ENCODE assay signal across 18 cellular contexts in genomic region chr20:22456109-22456508, GRCh38.
"Had no signal": no experiment of that assay in that cellular context is flagged by ENCODE, and none has a peak within 500 bp of the region (broad histone marks: within the 10 kb centered on the region; RNA-seq: fewer than 3 reads in every experiment).

No MANE protein-coding gene starts in this region.

- H3K4me1 ChIP-seq: tibial artery had no signal

- ATAC-seq: activated T-cell treated with anti-CD3 and anti-CD28 coated beads, Interleukin-2, amount 50 U/mL, for 4 hours; esophagus mucosa; left cardiac atrium; sciatic nerve; stimulated activated effector memory CD8-positive, alpha-beta T cell treated with anti-CD3 and anti-CD28 coated beads, Interleukin-12 subunit alpha, Interleukin-12 subunit beta, amount 100 ng/mL, for 72 hours; stimulated activated naive CD8-positive, alpha-beta T cell treated with anti-CD3 and anti-CD28 coated beads, Interleukin-15, amount 100 ng/mL, for 72 hours had no signal

- DNase-seq: activated CD4-positive, alpha-beta T cell treated with anti-CD3 and anti-CD28 coated beads, Interleukin-2, amount 50 U/mL, for 48 hours; activated CD8-positive, alpha-beta memory T cell treated with anti-CD3 and anti-CD28 coated beads, Interleukin-2, amount 50 U/mL, for 48 hours; activated naive CD4-positive, alpha-beta T cell treated with Interleukin-2 at 50 U/mL for 16 hours; activated naive CD8-positive, alpha-beta T cell treated with anti-CD3 and anti-CD28 coated beads for 36 hours; activated T-cell treated with anti-CD3 and anti-CD28 coated beads, Interleukin-2, amount 50 U/mL, for 4 hours; central memory CD4-positive, alpha-beta T cell; effector memory CD4-positive, alpha-beta T cell; foreskin melanocyte; islet precursor cell; left cardiac atrium; occipital lobe; small intestine; stimulated activated CD4-positive, alpha-beta T cell treated with anti-CD3 and anti-CD28 coated beads, Interleukin-2, amount 100 ng/mL, for 24 hours; stimulated activated naive CD8-positive, alpha-beta T cell treated with anti-CD3 and anti-CD28 coated beads, Interleukin-15, amount 100 ng/mL, for 72 hours; tibial artery had no signal

- H3K4me3 ChIP-seq: tibial artery had no signal

- H3K36me3 ChIP-seq: tibial artery had no signal

- H3K9me3 ChIP-seq: tibial artery had no signal
